ENCODE assay signal across 11 cellular contexts in the genomic region with DNA sequence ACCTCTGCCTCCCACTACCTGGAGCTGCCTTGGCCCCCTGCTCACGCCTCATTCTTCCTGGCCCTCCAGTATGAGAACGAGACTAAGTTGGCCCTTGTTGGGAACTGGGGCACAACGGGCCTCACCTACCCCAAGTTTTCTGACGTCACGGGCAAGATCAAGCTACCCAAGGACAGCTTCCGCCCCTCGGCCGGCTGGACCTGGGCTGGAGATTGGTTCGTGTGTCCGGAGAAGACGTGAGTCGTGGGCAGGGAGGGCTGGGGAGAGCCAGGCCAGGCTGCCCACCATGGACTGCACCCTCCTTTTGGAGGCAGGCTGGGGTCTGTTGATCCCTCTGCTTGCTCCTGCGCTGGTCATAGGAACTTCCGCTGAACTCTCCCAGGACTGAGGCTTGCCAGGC.
"Had no signal": no experiment of that assay in that cellular context is flagged by ENCODE, and none has a peak within 500 bp of the region (broad histone marks: within the 10 kb centered on the region; RNA-seq: fewer than 3 reads in every experiment).

No MANE protein-coding gene starts in this region.

- DNase-seq: GM23248, GOT3, H7, H9, HCEC 1CT, HFFc6 had no signal

- H3K36me3 ChIP-seq: HAP-1 had no signal

- H3K9ac ChIP-seq: GM23248 had no signal

- FAIRE-seq: H1, H54 had no signal

- H3K4me3 ChIP-seq: GM23248, GM23338, HAP-1 had no signal

- H3K9me3 ChIP-seq: HAP-1 had no signal

- H3K27ac ChIP-seq: GM23248 had no signal

- ATAC-seq: GM23338, HCT116 had no signal

- H3K4me1 ChIP-seq: HAP-1 had no signal

- H2AFZ ChIP-seq: GM23248, GM23338 had no signal

- H3K4me2 ChIP-seq: GM23338 had no signal
